Comparison of ENCODE assay signal across 10 cellular contexts in genomic region chr18:68713131-68713530, GRCh38. TPM values are rescaled to one million over a fixed set of nuclear protein-coding genes. Genes with fewer than 3 reads are reported as not detected.
DNase-seq lines count a peak whose midpoint lies in the region; ATAC-seq, FAIRE-seq and TF ChIP-seq lines count a peak whose summit lies in the region.
"Had no signal": no experiment of that assay in that cellular context is flagged by ENCODE, and none has a peak within 500 bp of the region (broad histone marks: within the 10 kb centered on the region; RNA-seq: fewer than 3 reads in every experiment).

No MANE protein-coding gene starts in this region.

- H3K27ac ChIP-seq in HepG2 (ENCODE audit: extremely low read length, insufficient read depth, low read length) (no peak overlapping the region), right lobe of liver (no peak overlapping the region), PC-9 (no peak overlapping the region), aorta (ENCODE audit: low read depth in 1 of 2, low read length in 2 of 2) (no peak overlapping the region)

- no peaks in the 10 kb centered on the region for H4K20me1 ChIP-seq in HepG2 (ENCODE audit: insufficient read depth, low read length)
- H4K20me1 ChIP-seq in PC-9 (ENCODE audit: insufficient read depth), result peaks cover 4% of the 10 kb centered on the region; the same call in 1 of the 2 replicates

- peaks cover 26% of the 10 kb centered on the region for H3K4me1 ChIP-seq in HepG2 (ENCODE audit: insufficient read depth, low read length)
- H3K4me1 ChIP-seq in right lobe of liver, result peaks cover 0 to 17% (median 0%) of the 10 kb centered on the region in 4 donors
- H3K4me1 ChIP-seq in PC-9 (replicated peaks; ENCODE audit: insufficient read depth), result peaks cover 16% of the 10 kb centered on the region
- H3K4me1 ChIP-seq in aorta (ENCODE audit: control insufficient read depth in 1 of 2, insufficient read depth in 2 of 2, low read length in 2 of 2), result peaks cover 0 to 3% of the 10 kb centered on the region in 2 donors

- no peak overlapping the region for H3K27ac Mint-ChIP-seq in type B pancreatic cell

- H3K4me2 ChIP-seq in HepG2 (ENCODE audit: low read depth, low read length) (peak overlapping the region; percentile 85), PC-9 (peak overlapping the region; percentile 89)

- BruUV-seq in HepG2 (replicated peaks; lab: Mats Ljungman, UMichigan), result no TSS peak
- BruUV-seq in PC-9 (replicated peaks; lab: Mats Ljungman, UMichigan), result no TSS peak

- no peak overlapping the region; a peak in 1 of 6 replicates for H3K4me3 ChIP-seq in HepG2 (replicated peaks in 1 of 3; ENCODE audit: insufficient read depth in 1 of 3, low read depth in 2 of 3, low read length in 3 of 3)
- no peak overlapping the region for H3K4me3 ChIP-seq in right lobe of liver
- H3K4me3 ChIP-seq in PC-9, result peak overlapping the region; percentile 98; the same call in 1 of the 2 replicates
- peak overlapping the region; percentile 92 for H3K4me3 ChIP-seq in fibroblast of villous mesenchyme (ENCODE audit: low read depth, low read length)
- no peak overlapping the region for H3K4me3 ChIP-seq in aorta (ENCODE audit: low read length in 2 of 2)

- H3K9me3 ChIP-seq in HepG2 (ENCODE audit: low read length), result no peaks in the 10 kb centered on the region
- no peaks in the 10 kb centered on the region for H3K9me3 ChIP-seq in right lobe of liver
- no peaks in the 10 kb centered on the region for H3K9me3 ChIP-seq in PC-9 (ENCODE audit: insufficient read depth, low read depth)
- no peaks in the 10 kb centered on the region for H3K9me3 ChIP-seq in aorta (ENCODE audit: control insufficient read depth, low read length)

- no peaks in the 10 kb centered on the region for H3K27me3 Mint-ChIP-seq in type B pancreatic cell

- TF ChIP-seq RAD21 in HepG2 (CRISPR knock-in tag; IDR thresholded peaks at IDR 0.05), result no peak

- peaks cover 8 to 30% of the 10 kb centered on the region in 2 experiments for H3K36me3 ChIP-seq in HepG2 (replicated peaks in 1 of 2; ENCODE audit: control insufficient read depth in 1 of 2, insufficient read depth in 2 of 2, low read length in 2 of 2)
- H3K36me3 ChIP-seq in right lobe of liver, result peaks cover 0 to 45% (median 6%) of the 10 kb centered on the region in 4 donors
- H3K36me3 ChIP-seq in PC-9 (ENCODE audit: low read depth), result peaks cover 24% of the 10 kb centered on the region
- H3K36me3 ChIP-seq in aorta (ENCODE audit: control insufficient read depth in 1 of 2, insufficient read depth in 2 of 2, low read length in 1 of 2), result peaks cover 5 to 7% of the 10 kb centered on the region in 2 donors

- ATAC-seq in HepG2 (no peak), right lobe of liver (no peak), HG03159 (IDR thresholded peaks at IDR 0.05; ENCODE audit: unreplicated experiment) (no peak), aorta (ENCODE audit: low FRiP score) (no peak)

- intact Hi-C loops in HepG2 (cut with micrococcal nuclease; ENCODE audit: unreplicated experiment) (loop anchor here (10.0 kb wide), 2 partner anchors 1198 to 1492 kb away; partner anchors contain the start of genes DSEL and RTTN), right lobe of liver (cut with DNase I) (no loop called here), PC-9 (cut with micrococcal nuclease; ENCODE audit: unreplicated experiment) (no loop called here), aorta (cut with DNase I) (loop anchor here in 1 of 2 donors (10.0 kb wide), 1 partner anchor 1198 kb away; the partner anchor contains the start of gene DSEL)

- H3K9ac ChIP-seq in HepG2 (ENCODE audit: insufficient read depth, low read depth, low read length), result no peak overlapping the region

- no peak for TF ChIP-seq CTCF in HepG2 (CRISPR knock-in tag; IDR thresholded peaks at IDR 0.05)
- no peak for TF ChIP-seq CTCF in right lobe of liver (IDR thresholded peaks at IDR 0.05)
- no peak for TF ChIP-seq CTCF in PC-9 (conservative IDR thresholded peaks at IDR 0.05)
- TF ChIP-seq CTCF in fibroblast of villous mesenchyme (IDR thresholded peaks at IDR 0.05; ENCODE audit: insufficient read depth, low read depth, low read length), result no peak
- no peak for TF ChIP-seq CTCF in type B pancreatic cell (conservative IDR thresholded peaks at IDR 0.05)
- TF ChIP-seq CTCF in GM10248 (IDR thresholded peaks at IDR 0.05; ENCODE audit: control extremely low read depth, extremely low read depth, low read depth, missing control alignments), result no peak

- H3K36me3 Mint-ChIP-seq in type B pancreatic cell, result peaks cover 17% of the 10 kb centered on the region

- 87% methylated on average over 4 of the region's 4 CpGs for WGBS in HepG2 (ENCODE audit: low lambda C conversion rate)
- 80% methylated on average over 2 of the region's 4 CpGs for WGBS in right lobe of liver (ENCODE audit: insufficient coverage, low coverage, low lambda C conversion rate, missing lambda C conversion rate)
- 79 to 85% methylated on average over 4 of the region's 4 CpGs for WGBS in aorta, 2 donors

- peaks cover 30% of the 10 kb centered on the region for H3K79me2 ChIP-seq in HepG2 (ENCODE audit: insufficient read depth, low read length)
- H3K79me2 ChIP-seq in PC-9 (ENCODE audit: low read depth), result peaks cover 30% of the 10 kb centered on the region

- H3K27me3 ChIP-seq in HepG2 (ENCODE audit: control insufficient read depth in 1 of 2, insufficient read depth in 2 of 2, low read length in 2 of 2) (no peaks in the 10 kb centered on the region; a peak in 1 of 5 replicates), right lobe of liver (no peaks in the 10 kb centered on the region), PC-9 (ENCODE audit: insufficient read depth, low read depth) (no peaks in the 10 kb centered on the region), aorta (ENCODE audit: control insufficient read depth in 1 of 2, insufficient read depth in 2 of 2, low read length in 1 of 2) (no peaks in the 10 kb centered on the region)

- H3K4me1 Mint-ChIP-seq in type B pancreatic cell (ENCODE audit: unreplicated experiment), result peaks cover 20% of the 10 kb centered on the region

- H2AFZ ChIP-seq in HepG2 (ENCODE audit: low read length) (no peak overlapping the region), PC-9 (no peak overlapping the region)

- H3K9me2 ChIP-seq in PC-9 (ENCODE audit: insufficient read depth), result no peaks in the 10 kb centered on the region

- TF ChIP-seq POLR2A in HepG2 (IDR thresholded peaks at IDR 0.05; ENCODE audit: insufficient read depth in 1 of 2, low read depth in 2 of 2, low read length in 2 of 2), result no peak
- TF ChIP-seq POLR2A in right lobe of liver (IDR thresholded peaks at IDR 0.05), result no peak

- POLR2A ChIA-PET in HepG2 (lab: Yijun Ruan, JAX) (no interaction called here), PC-9 (lab: Charles Lee; ENCODE audit: unreplicated experiment) (no interaction called here), GM10248 (lab: Yijun Ruan, JAX) (no interaction called here)

- in situ Hi-C loops in HepG2 (cut with HindIII; ENCODE audit: extremely low pct_ligation_motif_present, low pct_unique_long_range_greater_than_20kb), result loop anchor here (5.0 kb wide), 1 partner anchor 41 kb away; no protein-coding TSS in a partner anchor

- peak overlapping the region; percentile 79 for H3K4me3 Mint-ChIP-seq in type B pancreatic cell

- FAIRE-seq in HepG2 (lab: Jason Lieb, UNC), result no peak

- DNase-seq in HepG2 (ENCODE audit: low spot score) (no peak), right lobe of liver (no peak), PC-9 (no peak), fibroblast of villous mesenchyme (ENCODE audit: low read depth) (no peak), type B pancreatic cell (ENCODE audit: extremely low spot score, unreplicated experiment) (no peak), GM10248 (ENCODE audit: extremely low spot score) (no peak), aorta (no peak)
- DNase-seq: KBM-7, OCI-M1 had no signal

- no peaks in the 10 kb centered on the region for H3K9me3 Mint-ChIP-seq in type B pancreatic cell

- CTCF ChIA-PET in HepG2 (lab: Yijun Ruan, JAX; ENCODE audit: low intra/inter-chr PET ratio, low total read pairs), result no interaction called here
- CTCF ChIA-PET in PC-9 (lab: Charles Lee), result interaction anchor here (0.6 kb wide), 1 partner anchor 78 kb away, joined by 5 read pairs; no protein-coding TSS in a partner anchor
- CTCF ChIA-PET in GM10248 (lab: Yijun Ruan, JAX), result interaction anchor here (0.6 to 1.5 kb wide), 3 partner anchors 9 to 20 kb away, joined by 3 read pairs; no protein-coding TSS in a partner anchor

- TF ChIP-seq EP300 in HepG2 (IDR thresholded peaks at IDR 0.05; ENCODE audit: low read depth in 2 of 2, low read length in 2 of 2) (no peak), HepG2 (CRISPR knock-in tag; IDR thresholded peaks at IDR 0.05; ENCODE audit: borderline replicate concordance) (no peak)

- no peaks in the 10 kb centered on the region for H3F3A ChIP-seq in PC-9 (ENCODE audit: insufficient read depth, low read depth)

TF ChIP-seq in HepG2, 621 proteins besides CTCF, POLR2A, EP300 and RAD21 (continues in another document):
- no peak for TF ChIP-seq GATAD1 (CRISPR knock-in tag; IDR thresholded peaks at IDR 0.05)

RNA-seq across cellular contexts. Expression of gene TMX3, which starts 1.8 kb away (rescaled TPM):
- 11.6 and 25.0 TPM in 2 replicates for total RNA-seq in HepG2 (2016; rRNA removed; fragmentation: Illumina TruSeq; extraction: Trizol)
- 2.8 and 3.7 TPM in 2 replicates for total RNA-seq in HepG2 (2016; cell fraction: cytosol; rRNA removed; fragmentation: Illumina TruSeq; extraction: Trizol; ENCODE audit: low read depth)
- 11.6 and 25.0 TPM in 2 replicates for total RNA-seq in HepG2 (2016; cell fraction: insoluble cytoplasmic fraction; rRNA removed; fragmentation: Illumina TruSeq; extraction: Trizol)
- 5.9 and 6.3 TPM in 2 replicates for total RNA-seq in HepG2 (2016; cell fraction: membrane; rRNA removed; fragmentation: Illumina TruSeq; extraction: Trizol)
- 61.6 and 63.5 TPM in 2 replicates for total RNA-seq in HepG2 (2016; cell fraction: nucleus; rRNA removed; fragmentation: Illumina TruSeq; extraction: Trizol)
- polyA plus RNA-seq in HepG2 (2011; rRNA removed), result 11.4 and 12.9 TPM in 2 replicates
- 3.8 and 6.5 TPM in 2 replicates for polyA plus RNA-seq in HepG2 (2011; cell fraction: cytosol; rRNA removed)
- 26.3 and 30.8 TPM in 2 replicates for polyA plus RNA-seq in HepG2 (2011; cell fraction: nucleus; rRNA removed)
- 17.1 and 18.0 TPM in 2 replicates for polyA plus RNA-seq in HepG2 (2012)
- polyA plus RNA-seq in HepG2 (2016; cell fraction: cytosol; fragmentation: Illumina TruSeq; extraction: Trizol; ENCODE audit: low read depth), result 0.63 and 0.97 TPM in 2 replicates
- polyA plus RNA-seq in HepG2 (2016; cell fraction: insoluble cytoplasmic fraction; fragmentation: Illumina TruSeq; extraction: Trizol; ENCODE audit: low read depth), result 7.3 and 9.0 TPM in 2 replicates
- polyA plus RNA-seq in HepG2 (2016; cell fraction: membrane; fragmentation: Illumina TruSeq; extraction: Trizol; ENCODE audit: low read depth), result 2.0 and 2.1 TPM in 2 replicates
- polyA plus RNA-seq in HepG2 (2016; cell fraction: nucleus; fragmentation: Illumina TruSeq; extraction: Trizol; ENCODE audit: insufficient read depth, low read depth), result 67.2 and 75.3 TPM in 2 replicates
- 23.8 and 34.6 TPM in 2 replicates for polyA minus RNA-seq in HepG2 (2011; rRNA and poly(A)+ RNA removed; ENCODE audit: low replicate concordance)
- 14.5 and 21.2 TPM in 2 replicates for polyA minus RNA-seq in HepG2 (2011; cell fraction: cytosol; rRNA and poly(A)+ RNA removed)
- polyA minus RNA-seq in HepG2 (2011; cell fraction: nucleus; rRNA and poly(A)+ RNA removed), result 107 and 108 TPM in 2 replicates
- 10 to 100 TPM; 10.1 to 21.6 (median 19.6) TPM for total RNA-seq in right lobe of liver
- total RNA-seq in PC-9 (2021), result 21.2 and 22.7 TPM in 2 replicates
- 115 and 152 TPM in 2 replicates for total RNA-seq in fibroblast of villous mesenchyme
- total RNA-seq in type B pancreatic cell (ENCODE audit: low replicate concordance), result 28.5 and 42.0 TPM in 2 replicates
- 10 to 100 TPM; 52.3 to 59.6 TPM for total RNA-seq in aorta
- polyA plus RNA-seq in aorta, result 10 to 100 TPM; 23.2 to 33.8 TPM

Comparison
In these comparisons a context has a peak if more than half of its experiments do, and no peak if none do; other contexts are left out.
1. H3K4me3 ChIP-seq: peak in PC-9 (single experiment) and fibroblast of villous mesenchyme (single experiment); none in HepG2 (0 of 3), right lobe of liver (0 of 3) and aorta (0 of 2).